Comparison of ENCODE assay signal across 8 cellular contexts in genomic region chr14:55581011-55581806, GRCh38. TPM values are rescaled to one million over a fixed set of nuclear protein-coding genes. Genes with fewer than 3 reads are reported as not detected.
DNase-seq lines count a peak whose midpoint lies in the region; ATAC-seq and TF ChIP-seq lines count a peak whose summit lies in the region.

No MANE protein-coding gene starts in this region.

- ATAC-seq in GM21619 (IDR thresholded peaks at IDR 0.05; ENCODE audit: unreplicated experiment) (peak; percentile 17), esophagus mucosa (peak; percentile 30)
- ATAC-seq in stimulated activated naive CD8-positive, alpha-beta T cell treated with anti-CD3 and anti-CD28 coated beads, Interleukin-15, amount 100 ng/mL, for 72 hours: peak; percentile 52

- H3K9me3 Mint-ChIP-seq in CD14-positive monocyte: no peaks in the 10 kb centered on the region
- H3K9me3 Mint-ChIP-seq in stimulated activated naive CD8-positive, alpha-beta T cell treated with anti-CD3 and anti-CD28 coated beads, Interleukin-15, amount 100 ng/mL, for 72 hours: no peaks in the 10 kb centered on the region

- peak overlapping the region in 6 of 7 donors; percentile 23 to 83 (median 80) for H3K27ac Mint-ChIP-seq in CD14-positive monocyte
- peak overlapping the region; percentile 29 to 65 for H3K27ac Mint-ChIP-seq in stimulated activated naive CD8-positive, alpha-beta T cell treated with anti-CD3 and anti-CD28 coated beads, Interleukin-15, amount 100 ng/mL, for 72 hours

- H3K27me3 Mint-ChIP-seq in CD14-positive monocyte (ENCODE audit: low read depth in 3 of 3): peaks cover 0 to 2% (median 2%) of the 10 kb centered on the region in 3 donors
- no peaks in the 10 kb centered on the region for H3K27me3 Mint-ChIP-seq in stimulated activated naive CD8-positive, alpha-beta T cell treated with anti-CD3 and anti-CD28 coated beads, Interleukin-15, amount 100 ng/mL, for 72 hours

- peak; percentile 48 for DNase-seq in CD14-positive monocyte (ENCODE audit: low spot score)
- DNase-seq in NCI-H2171 (lab: John Stamatoyannopoulos, UW): peak; percentile 29
- DNase-seq in activated T-cell treated with anti-CD3 and anti-CD28 coated beads for 24 hours (ENCODE audit: low read depth): peak; percentile 23
- peak; percentile 55 for DNase-seq in myocyte (ENCODE audit: low read depth)
- DNase-seq in stimulated activated naive CD8-positive, alpha-beta T cell treated with anti-CD3 and anti-CD28 coated beads, Interleukin-15, amount 100 ng/mL, for 72 hours: peak; percentile 44 to 54
- no peak for DNase-seq in NCI-H2029 (lab: John Stamatoyannopoulos, UW)

- H3K4me3 Mint-ChIP-seq in CD14-positive monocyte: peak overlapping the region; percentile 90 to 94
- H3K4me3 Mint-ChIP-seq in stimulated activated naive CD8-positive, alpha-beta T cell treated with anti-CD3 and anti-CD28 coated beads, Interleukin-15, amount 100 ng/mL, for 72 hours: peak overlapping the region; percentile 82 to 86

- intact Hi-C loops in CD14-positive monocyte (cut with micrococcal nuclease): no loop called here

- no peak for TF ChIP-seq CTCF in CD14-positive monocyte (IDR thresholded peaks at IDR 0.05)

- no peaks in the 10 kb centered on the region for H3K36me3 Mint-ChIP-seq in CD14-positive monocyte

- peaks cover 31% of the 10 kb centered on the region for H3K4me1 Mint-ChIP-seq in CD14-positive monocyte
- H3K4me1 Mint-ChIP-seq in stimulated activated naive CD8-positive, alpha-beta T cell treated with anti-CD3 and anti-CD28 coated beads, Interleukin-15, amount 100 ng/mL, for 72 hours: peaks cover 28% of the 10 kb centered on the region

RNA-seq across cellular contexts. Expression of gene KTN1, which starts 1.2 kb away (rescaled TPM):
- polyA plus RNA-seq in CD14-positive monocyte: 10 to 100 TPM in 1 of 2 donors, 1 to 10 TPM in 1; 4.6 to 17.9 TPM
- total RNA-seq in esophagus mucosa: 80.7 TPM
- total RNA-seq in myocyte: 203 and 227 TPM in 2 replicates
- polyA plus RNA-seq in myocyte (2012): 58.0 TPM
